8 cellular contexts compared by ENCODE assay signal in the genomic region with DNA sequence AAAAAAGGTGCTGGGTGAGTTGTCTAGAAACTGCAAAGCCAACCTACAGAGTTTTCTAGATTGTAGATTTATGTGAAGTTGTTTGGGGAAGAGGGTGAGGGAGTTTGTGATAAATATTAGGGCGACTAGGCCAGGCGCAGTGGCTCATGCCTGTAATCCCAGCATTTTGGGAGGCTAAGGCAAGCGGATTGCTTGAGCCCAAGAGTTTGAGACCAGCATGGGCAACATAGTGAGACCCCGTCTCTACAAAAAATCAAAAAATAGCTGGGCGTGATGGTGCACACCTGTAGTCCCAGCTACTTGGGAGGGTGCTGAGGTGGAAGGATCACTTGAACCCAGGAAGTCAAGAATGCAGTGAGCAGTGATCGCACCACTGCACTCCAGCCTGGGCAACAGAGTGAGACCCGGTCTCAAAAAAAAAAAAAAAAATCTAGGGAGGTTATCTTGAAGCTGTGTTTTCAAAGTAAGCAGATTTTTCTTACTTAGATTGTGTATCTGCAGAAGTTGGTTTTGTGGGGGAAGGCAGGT. TPM values are rescaled to one million over a fixed set of nuclear protein-coding genes. Genes with fewer than 3 reads are reported as not detected.
DNase-seq lines count a peak whose midpoint lies in the region; ATAC-seq and TF ChIP-seq lines count a peak whose summit lies in the region.

No MANE protein-coding gene starts in this region.

- peak overlapping the region; percentile 97 to 99 for H3K4me3 Mint-ChIP-seq in activated T-cell treated with anti-CD3 and anti-CD28 coated beads, Interleukin-2, amount 50 U/mL, for 72 hours
- peak overlapping the region; percentile 100 for H3K4me3 Mint-ChIP-seq in stimulated activated naive CD8-positive, alpha-beta T cell treated with anti-CD3 and anti-CD28 coated beads, Interleukin-15, amount 100 ng/mL, for 72 hours

- no peak for TF ChIP-seq CTCF in HFF-Myc (IDR thresholded peaks at IDR 0.05; ENCODE audit: low read depth, low read length, missing control alignments)

- H3K4me1 ChIP-seq in iPS-18a (ENCODE audit: control insufficient read depth, low read depth, low read length), result peaks cover 11% of the 10 kb centered on the region

- H3K36me3 Mint-ChIP-seq in activated T-cell treated with anti-CD3 and anti-CD28 coated beads, Interleukin-2, amount 50 U/mL, for 72 hours (ENCODE audit: insufficient read depth in 2 of 2), result peaks cover 18 to 40% of the 10 kb centered on the region in 2 donors

- H3K4me1 Mint-ChIP-seq in activated T-cell treated with anti-CD3 and anti-CD28 coated beads, Interleukin-2, amount 50 U/mL, for 72 hours (ENCODE audit: low read depth), result peaks cover 53% of the 10 kb centered on the region
- peaks cover 42% of the 10 kb centered on the region for H3K4me1 Mint-ChIP-seq in stimulated activated naive CD8-positive, alpha-beta T cell treated with anti-CD3 and anti-CD28 coated beads, Interleukin-15, amount 100 ng/mL, for 72 hours

- no peaks in the 10 kb centered on the region for H3K36me3 ChIP-seq in iPS-18a (ENCODE audit: control insufficient read depth, low read depth, low read length)

- peak overlapping the region; percentile 100 for H3K27ac Mint-ChIP-seq in activated T-cell treated with anti-CD3 and anti-CD28 coated beads, Interleukin-2, amount 50 U/mL, for 72 hours
- peak overlapping the region; percentile 100 for H3K27ac Mint-ChIP-seq in stimulated activated naive CD8-positive, alpha-beta T cell treated with anti-CD3 and anti-CD28 coated beads, Interleukin-15, amount 100 ng/mL, for 72 hours

- no peaks in the 10 kb centered on the region for H3K27me3 Mint-ChIP-seq in activated T-cell treated with anti-CD3 and anti-CD28 coated beads, Interleukin-2, amount 50 U/mL, for 72 hours (ENCODE audit: low read depth)
- H3K27me3 Mint-ChIP-seq in stimulated activated naive CD8-positive, alpha-beta T cell treated with anti-CD3 and anti-CD28 coated beads, Interleukin-15, amount 100 ng/mL, for 72 hours, result no peaks in the 10 kb centered on the region

- H3K9me3 Mint-ChIP-seq in activated T-cell treated with anti-CD3 and anti-CD28 coated beads, Interleukin-2, amount 50 U/mL, for 72 hours, result peaks cover 0 to 2% of the 10 kb centered on the region in 2 donors
- peaks cover 0 to 4% of the 10 kb centered on the region in 2 donors for H3K9me3 Mint-ChIP-seq in stimulated activated naive CD8-positive, alpha-beta T cell treated with anti-CD3 and anti-CD28 coated beads, Interleukin-15, amount 100 ng/mL, for 72 hours

- peak in 1 of 2 donors; percentile 5 for ATAC-seq in activated T-cell treated with anti-CD3 and anti-CD28 coated beads, Interleukin-2, amount 50 U/mL, for 72 hours (replicated peaks in 1 of 2)
- peak; percentile 15 for ATAC-seq in stimulated activated naive CD8-positive, alpha-beta T cell treated with anti-CD3 and anti-CD28 coated beads, Interleukin-15, amount 100 ng/mL, for 72 hours
- ATAC-seq in GM18909 (IDR thresholded peaks at IDR 0.05; ENCODE audit: poor library complexity, unreplicated experiment), result no peak

- DNase-seq in HFF-Myc (ENCODE audit: extremely low read depth, low read depth) (no peak), NCI-H1417 treated with DMSO at 0.1 percent for 48 hours (lab: John Stamatoyannopoulos, UW) (no peak), HuH-7 (ENCODE audit: low spot score) (no peak)
- no peak for DNase-seq in activated T-cell treated with anti-CD3 and anti-CD28 coated beads, Interleukin-2, amount 50 U/mL, for 72 hours
- DNase-seq in stimulated activated naive CD8-positive, alpha-beta T cell treated with anti-CD3 and anti-CD28 coated beads, Interleukin-15, amount 100 ng/mL, for 72 hours, result no peak
- DNase-seq in stimulated activated CD4-positive, alpha-beta T cell treated with anti-CD3 and anti-CD28 coated beads, Interleukin-2, amount 100 ng/mL, for 24 hours, result no peak

- H3K4me3 ChIP-seq in HFF-Myc (replicated peaks; ENCODE audit: low read depth, low read length) (peak overlapping the region; percentile 43), iPS-18a (ENCODE audit: low read length) (no peak overlapping the region)

- no peak overlapping the region for H3K27ac ChIP-seq in iPS-18a (ENCODE audit: low read length)

- H3K9me3 ChIP-seq in iPS-18a (ENCODE audit: control insufficient read depth, low read depth, low read length), result no peaks in the 10 kb centered on the region

- H3K9ac ChIP-seq in iPS-18a (ENCODE audit: low read length), result peak overlapping the region; percentile 10

- no peaks in the 10 kb centered on the region for H3K27me3 ChIP-seq in iPS-18a (ENCODE audit: control insufficient read depth, insufficient read depth, low read length)

RNA-seq across cellular contexts. Expression of a gene that starts 0.8 kb away (rescaled TPM):
- 10 to 100 TPM; 42.0 to 56.0 TPM for total RNA-seq in activated T-cell treated with anti-CD3 and anti-CD28 coated beads, Interleukin-2, amount 50 U/mL, for 72 hours

RNA-seq across cellular contexts. Expression of a gene that starts 32.0 kb away (rescaled TPM):
- total RNA-seq in activated T-cell treated with anti-CD3 and anti-CD28 coated beads, Interleukin-2, amount 50 U/mL, for 72 hours, result under 1 TPM; 0.24 to 0.69 TPM
